ENCODE assay signal across 27 cellular contexts in genomic region chr2:217983276-217984233, GRCh38. TPM values are rescaled to one million over a fixed set of nuclear protein-coding genes. Genes with fewer than 3 reads are reported as not detected.
DNase-seq lines count a peak whose midpoint lies in the region; ATAC-seq and TF ChIP-seq lines count a peak whose summit lies in the region.
"Had no signal": no experiment of that assay in that cellular context is flagged by ENCODE, and none has a peak within 500 bp of the region (broad histone marks: within the 10 kb centered on the region; RNA-seq: fewer than 3 reads in every experiment).

No MANE protein-coding gene starts in this region.

- TF ChIP-seq POLR2A in heart left ventricle (IDR thresholded peaks at IDR 0.05) (no peak), thyroid gland (IDR thresholded peaks at IDR 0.05) (no peak)

- H3K4me1 ChIP-seq in heart left ventricle (peaks cover 12 to 77% (median 59%) of the 10 kb centered on the region in 12 donors), osteoblast (ENCODE audit: insufficient read depth, low read length) (peaks cover 22% of the 10 kb centered on the region), thyroid gland (peaks cover 47 to 59% of the 10 kb centered on the region in 2 donors)

- DNase-seq in heart left ventricle (peak in 4 of 5 donors; percentile 43 to 66 (median 48)), left cardiac atrium (no peak), glutamatergic neuron (peak; percentile 9), osteoblast (ENCODE audit: insufficient read length, low spot score, missing footprints) (peak; percentile 10), thyroid gland (no peak), AG08396 (ENCODE audit: low spot score) (no peak)
- DNase-seq: 8988T; activated CD4-positive, alpha-beta memory T cell treated with anti-CD3 and anti-CD28 coated beads, Interleukin-2, amount 10 ng/mL, durations not matched to agents 7 days and 5 days; activated CD4-positive, CD25-positive, alpha-beta regulatory T cell treated with anti-CD3 and anti-CD28 coated beads, Interleukin-2, amount 50 U/mL, for 72 hours; activated CD8-positive, alpha-beta memory T cell treated with anti-CD3 and anti-CD28 coated beads, Interleukin-2, amount 50 U/mL, for 48 hours; activated naive CD4-positive, alpha-beta T cell treated with anti-CD3 and anti-CD28 coated beads, Interleukin-2, amount 50 U/mL, for 16 hours; amygdala; CD4-positive, CD25-positive, alpha-beta regulatory T cell; DND-41; HFFc6; islet precursor cell; NCI-H1436 treated with DMSO at 0.1 percent for 48 hours; retina; RPMI8226; stimulated activated CD4-positive, alpha-beta T cell treated with anti-CD3 and anti-CD28 coated beads, Interleukin-4, amount 100 ng/mL, for 4 hours had no signal

- H3K27me3 Mint-ChIP-seq in glutamatergic neuron (ENCODE audit: unreplicated experiment): peaks cover 8% of the 10 kb centered on the region
- H3K27me3 Mint-ChIP-seq: CD4-positive, CD25-positive, alpha-beta regulatory T cell had no signal

- H3K9me3 ChIP-seq in heart left ventricle: no peaks in the 10 kb centered on the region
- no peaks in the 10 kb centered on the region for H3K9me3 ChIP-seq in osteoblast (ENCODE audit: low read depth, low read length)
- no peaks in the 10 kb centered on the region for H3K9me3 ChIP-seq in thyroid gland

- peaks cover 2% of the 10 kb centered on the region for H3K79me2 ChIP-seq in osteoblast (ENCODE audit: insufficient read depth, low read length)

- no peak overlapping the region for H3K4me2 ChIP-seq in osteoblast (ENCODE audit: insufficient read depth, low read length)

- H2AFZ ChIP-seq in osteoblast (ENCODE audit: low read length): no peak overlapping the region

- H3K9me3 Mint-ChIP-seq in glutamatergic neuron (ENCODE audit: unreplicated experiment): peaks cover 5% of the 10 kb centered on the region
- H3K9me3 Mint-ChIP-seq: activated CD4-positive, alpha-beta memory T cell treated with anti-CD3 and anti-CD28 coated beads, Interleukin-2, amount 10 ng/mL, durations not matched to agents 7 days and 5 days; activated T-helper 17 cell treated with anti-CD3 and anti-CD28 coated beads, Interleukin-2, amount 50 U/mL, for 72 hours; HFFc6; stimulated activated memory B cell treated with anti-CD40 and anti-IgM and Interleukin-4, amounts not matched to agents 10 μg/mL and 1 μg/mL and 100 μg/mL, for 72 hours; T-helper 1 cell treated with Interleukin-12 subunit alpha and Interleukin-12 subunit beta and Interleukin-4 antibody, amounts not matched to agents 30 μg/mL and 1 μg/mL, for 36 hours had no signal

- H3K27me3 ChIP-seq in heart left ventricle (no peaks in the 10 kb centered on the region), osteoblast (ENCODE audit: insufficient read depth, low read length) (no peaks in the 10 kb centered on the region), thyroid gland (no peaks in the 10 kb centered on the region)

- peak in 2 of 4 donors; percentile 2 to 47 for ATAC-seq in heart left ventricle
- ATAC-seq in left cardiac atrium: no peak
- no peak for ATAC-seq in GM18502 (IDR thresholded peaks at IDR 0.05; ENCODE audit: poor library complexity, unreplicated experiment)
- no peak for ATAC-seq in GM18870 (IDR thresholded peaks at IDR 0.05; ENCODE audit: unreplicated experiment)
- ATAC-seq: stimulated activated memory B cell treated with anti-CD40 and anti-IgM and Interleukin-4, amounts not matched to agents 10 μg/mL and 1 μg/mL and 100 μg/mL, for 72 hours had no signal

- H3K27ac Mint-ChIP-seq in glutamatergic neuron (ENCODE audit: unreplicated experiment): no peak overlapping the region
- H3K27ac Mint-ChIP-seq: activated CD4-positive, alpha-beta memory T cell treated with anti-CD3 and anti-CD28 coated beads, Interleukin-2, amount 10 ng/mL, durations not matched to agents 7 days and 5 days; activated T-helper 17 cell treated with anti-CD3 and anti-CD28 coated beads, Interleukin-2, amount 50 U/mL, for 72 hours; CD4-positive, CD25-positive, alpha-beta regulatory T cell; HFFc6; stimulated activated memory B cell treated with anti-CD40 and anti-IgM and Interleukin-4, amounts not matched to agents 10 μg/mL and 1 μg/mL and 100 μg/mL, for 72 hours; T-helper 1 cell treated with Interleukin-12 subunit alpha and Interleukin-12 subunit beta and Interleukin-4 antibody, amounts not matched to agents 30 μg/mL and 1 μg/mL, for 36 hours had no signal

- H3K4me1 Mint-ChIP-seq in glutamatergic neuron (ENCODE audit: low read depth, unreplicated experiment): peaks cover 4% of the 10 kb centered on the region
- H3K4me1 Mint-ChIP-seq: activated CD4-positive, alpha-beta memory T cell treated with anti-CD3 and anti-CD28 coated beads, Interleukin-2, amount 10 ng/mL, durations not matched to agents 7 days and 5 days; activated T-helper 17 cell treated with anti-CD3 and anti-CD28 coated beads, Interleukin-2, amount 50 U/mL, for 72 hours had no signal

- peaks cover 19% of the 10 kb centered on the region for H4K20me1 ChIP-seq in osteoblast (ENCODE audit: insufficient read depth, low read length)

- peaks cover 0 to 16% (median 0%) of the 10 kb centered on the region in 9 donors for H3K36me3 ChIP-seq in heart left ventricle
- H3K36me3 ChIP-seq in osteoblast (ENCODE audit: insufficient read depth, low read length): no peaks in the 10 kb centered on the region
- no peaks in the 10 kb centered on the region for H3K36me3 ChIP-seq in thyroid gland

- peaks cover 10% of the 10 kb centered on the region for H3K36me3 Mint-ChIP-seq in glutamatergic neuron (ENCODE audit: unreplicated experiment)
- H3K36me3 Mint-ChIP-seq: CD4-positive, CD25-positive, alpha-beta regulatory T cell; stimulated activated memory B cell treated with anti-CD40 and anti-IgM and Interleukin-4, amounts not matched to agents 10 μg/mL and 1 μg/mL and 100 μg/mL, for 72 hours had no signal

- TF ChIP-seq CTCF in heart left ventricle (IDR thresholded peaks at IDR 0.05) (no peak), glutamatergic neuron (IDR thresholded peaks at IDR 0.05; ENCODE audit: partially characterized antibody, unreplicated experiment) (no peak), osteoblast (IDR thresholded peaks at IDR 0.05; ENCODE audit: extremely low read depth, low read depth, low read length) (no peak), thyroid gland (IDR thresholded peaks at IDR 0.05) (no peak)

- WGBS in heart left ventricle, 4 donors: 54 to 75% (median 67%) methylated on average over 17 to 20 of the region's 20 CpGs
- WGBS in thyroid gland, 2 donors: 82 to 83% methylated on average over 12 to 18 of the region's 20 CpGs

- H3K4me3 Mint-ChIP-seq in glutamatergic neuron (ENCODE audit: unreplicated experiment): no peak overlapping the region
- H3K4me3 Mint-ChIP-seq: activated CD4-positive, alpha-beta memory T cell treated with anti-CD3 and anti-CD28 coated beads, Interleukin-2, amount 10 ng/mL, durations not matched to agents 7 days and 5 days; activated T-helper 17 cell treated with anti-CD3 and anti-CD28 coated beads, Interleukin-2, amount 50 U/mL, for 72 hours; CD4-positive, CD25-positive, alpha-beta regulatory T cell; HFFc6; stimulated activated memory B cell treated with anti-CD40 and anti-IgM and Interleukin-4, amounts not matched to agents 10 μg/mL and 1 μg/mL and 100 μg/mL, for 72 hours; T-helper 1 cell treated with Interleukin-12 subunit alpha and Interleukin-12 subunit beta and Interleukin-4 antibody, amounts not matched to agents 30 μg/mL and 1 μg/mL, for 36 hours had no signal

- H3K4me3 ChIP-seq in heart left ventricle (no peak overlapping the region), osteoblast (ENCODE audit: insufficient read depth, low read length) (no peak overlapping the region), thyroid gland (replicated peaks in 1 of 3) (no peak overlapping the region)
- H3K4me3 ChIP-seq: SK-N-MC had no signal

- intact Hi-C loops in heart left ventricle (cut with DNase I): loop anchor here in 3 of 10 donors (5.0 to 10.0 kb wide), 2 partner anchors 41 to 49 kb away; no protein-coding TSS in a partner anchor
- intact Hi-C loops in left cardiac atrium (cut with DNase I): no loop called here
- intact Hi-C loops in thyroid gland (cut with DNase I): loop anchor here (5.0 kb wide), 1 partner anchor 36 kb away; no protein-coding TSS in a partner anchor

- H3K27ac ChIP-seq in heart left ventricle (peak overlapping the region; percentile 23 to 74 (median 64)), osteoblast (ENCODE audit: low read depth, low read length) (no peak overlapping the region), thyroid gland (peak overlapping the region in 2 of 3 donors; percentile 76 to 93)
- H3K27ac ChIP-seq: SK-N-MC had no signal

RNA-seq across cellular contexts. Expression of gene TNS1, which starts 19.2 kb away (rescaled TPM):
- 100 to 1,000 TPM; 513 to 899 (median 742) TPM for total RNA-seq in heart left ventricle
- polyA plus RNA-seq in heart left ventricle: 100 to 1,000 TPM; 243 to 339 TPM
- total RNA-seq in left cardiac atrium: 100 to 1,000 TPM; 436 to 508 TPM
- 3.2 TPM for total RNA-seq in glutamatergic neuron (ENCODE audit: unreplicated experiment)
- total RNA-seq in osteoblast: 45.7 and 48.9 TPM in 2 replicates
- 100 to 1,000 TPM; 169 to 316 (median 229) TPM for total RNA-seq in thyroid gland
- total RNA-seq: NCI-H460 had no signal
- polyA plus RNA-seq: CD4-positive, CD25-positive, alpha-beta regulatory T cell had no signal

Comparison
In these comparisons a context has a peak if more than half of its experiments do, and no peak if none do; other contexts are left out.
1. DNase-seq: peak in heart left ventricle (4 of 5), glutamatergic neuron (single experiment) and osteoblast (single experiment); none in left cardiac atrium (single experiment), thyroid gland (0 of 2) and AG08396 (single experiment).
2. RNA of gene TNS1, which starts 19.2 kb away (total RNA-seq): 513 to 899 TPM in heart left ventricle, 436 to 508 TPM in left cardiac atrium, 169 to 316 TPM in thyroid gland and 45.7 to 48.9 TPM in osteoblast; 3.2 TPM in glutamatergic neuron (single experiment); every median in the first group is over 10 times any median in the second.